17 cellular contexts compared by ENCODE assay signal in the genomic region with DNA sequence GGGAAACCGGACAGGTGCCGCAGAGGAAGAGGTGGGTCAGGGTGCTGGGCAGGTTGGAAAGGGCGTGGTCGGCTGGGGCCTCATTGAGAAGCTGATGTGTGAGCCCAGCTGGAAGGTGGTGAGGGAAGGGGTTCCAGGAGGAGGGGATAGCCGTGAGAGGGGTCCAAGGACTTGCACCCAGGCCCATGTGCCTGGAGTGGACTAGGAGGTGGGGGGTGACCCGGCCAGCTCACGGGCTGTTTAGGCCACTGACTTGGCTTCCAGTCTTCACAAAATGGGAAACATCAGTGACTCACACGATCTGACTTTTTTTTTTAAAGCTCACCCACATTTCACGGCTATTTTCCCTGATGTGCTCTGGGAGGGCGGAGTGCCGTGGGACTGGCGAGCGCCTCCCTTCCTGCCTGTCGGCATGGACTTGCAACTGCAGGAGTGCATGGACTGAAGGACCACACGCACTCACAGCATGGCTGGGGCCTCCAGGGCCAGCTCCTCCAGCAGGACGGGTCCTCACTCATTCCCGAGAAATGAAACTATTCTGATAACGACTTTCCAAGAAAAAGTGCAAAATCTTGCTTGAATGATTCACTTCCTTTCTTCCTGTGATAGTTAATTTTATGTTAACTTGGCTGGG. TPM values are rescaled to one million over a fixed set of nuclear protein-coding genes. Genes with fewer than 3 reads are reported as not detected.
DNase-seq lines count a peak whose midpoint lies in the region; ATAC-seq and TF ChIP-seq lines count a peak whose summit lies in the region.
"Had no signal": no experiment of that assay in that cellular context is flagged by ENCODE, and none has a peak within 500 bp of the region (broad histone marks: within the 10 kb centered on the region; RNA-seq: fewer than 3 reads in every experiment).

No MANE protein-coding gene starts in this region.

- H3K36me3 Mint-ChIP-seq in endodermal cell (ENCODE audit: low read depth), result no peaks in the 10 kb centered on the region
- H3K36me3 Mint-ChIP-seq in activated CD8-positive, alpha-beta memory T cell treated with anti-CD3 and anti-CD28 coated beads, Interleukin-2, amount 10 ng/mL, durations not matched to agents 7 days and 5 days, result no peaks in the 10 kb centered on the region
- H3K36me3 Mint-ChIP-seq: brain had no signal

- H3K27ac ChIP-seq in endodermal cell (ENCODE audit: low read depth, low read length) (no peak overlapping the region), aorta (ENCODE audit: low read depth in 1 of 2, low read length in 2 of 2) (no peak overlapping the region), colonic mucosa (no peak overlapping the region)

- H3K4me3 ChIP-seq in endodermal cell (ENCODE audit: low read length) (no peak overlapping the region), aorta (ENCODE audit: low read length in 2 of 2) (no peak overlapping the region), colonic mucosa (no peak overlapping the region)

- H3K9me3 Mint-ChIP-seq in endodermal cell, result no peaks in the 10 kb centered on the region
- H3K9me3 Mint-ChIP-seq in activated CD8-positive, alpha-beta memory T cell treated with anti-CD3 and anti-CD28 coated beads, Interleukin-2, amount 10 ng/mL, durations not matched to agents 7 days and 5 days (ENCODE audit: low read depth), result peaks cover 6% of the 10 kb centered on the region

- WGBS in endodermal cell (ENCODE audit: insufficient coverage in 1 of 2, insufficient read length in 1 of 2), 2 experiments, result 82 to 85% methylated on average over 9 to 18 of the region's 18 CpGs
- WGBS in aorta, 2 donors, result 47 to 60% methylated on average over 18 of the region's 18 CpGs

- intact Hi-C loops in aorta (cut with DNase I) (no loop called here), colonic mucosa (cut with DNase I) (no loop called here)

- H3K4me1 ChIP-seq in endodermal cell (ENCODE audit: control insufficient read depth, insufficient read depth, low read length), result peaks cover 3% of the 10 kb centered on the region
- H3K4me1 ChIP-seq in aorta (ENCODE audit: control insufficient read depth in 1 of 2, insufficient read depth in 2 of 2, low read length in 2 of 2), result no peaks in the 10 kb centered on the region
- H3K4me1 ChIP-seq in colonic mucosa, result no peaks in the 10 kb centered on the region

- peaks cover 29% of the 10 kb centered on the region for H3K4me1 Mint-ChIP-seq in endodermal cell
- H3K4me1 Mint-ChIP-seq in activated CD8-positive, alpha-beta memory T cell treated with anti-CD3 and anti-CD28 coated beads, Interleukin-2, amount 10 ng/mL, durations not matched to agents 7 days and 5 days, result no peaks in the 10 kb centered on the region

- H3K4me3 Mint-ChIP-seq in endodermal cell, result no peak overlapping the region
- H3K4me3 Mint-ChIP-seq in activated CD8-positive, alpha-beta memory T cell treated with anti-CD3 and anti-CD28 coated beads, Interleukin-2, amount 10 ng/mL, durations not matched to agents 7 days and 5 days, result no peak overlapping the region
- H3K4me3 Mint-ChIP-seq: brain; effector memory CD8-positive, alpha-beta T cell had no signal

- no peaks in the 10 kb centered on the region for H3K9me3 ChIP-seq in endodermal cell (ENCODE audit: control insufficient read depth, low read length)
- no peaks in the 10 kb centered on the region for H3K9me3 ChIP-seq in aorta (ENCODE audit: control insufficient read depth, low read length)
- no peaks in the 10 kb centered on the region for H3K9me3 ChIP-seq in colonic mucosa

- no peak overlapping the region for H3K9ac ChIP-seq in endodermal cell (ENCODE audit: extremely low read depth, low read length, poor library complexity, severe bottlenecking)
- no peak overlapping the region for H3K9ac ChIP-seq in colonic mucosa (ENCODE audit: low read depth in 2 of 2, low read length in 2 of 2)

- H3K27me3 ChIP-seq in endodermal cell (ENCODE audit: control insufficient read depth, insufficient read depth, low read length, poor library complexity, severe bottlenecking) (no peaks in the 10 kb centered on the region), aorta (ENCODE audit: control insufficient read depth in 1 of 2, insufficient read depth in 2 of 2, low read length in 1 of 2) (no peaks in the 10 kb centered on the region), colonic mucosa (no peaks in the 10 kb centered on the region)

- TF ChIP-seq CTCF in endodermal cell (conservative IDR thresholded peaks at IDR 0.05) (peak; percentile 36), colonic mucosa (IDR thresholded peaks at IDR 0.05) (no peak)

- no peak overlapping the region for H3K27ac Mint-ChIP-seq in endodermal cell
- no peak overlapping the region for H3K27ac Mint-ChIP-seq in activated CD8-positive, alpha-beta memory T cell treated with anti-CD3 and anti-CD28 coated beads, Interleukin-2, amount 10 ng/mL, durations not matched to agents 7 days and 5 days
- H3K27ac Mint-ChIP-seq: brain; effector memory CD8-positive, alpha-beta T cell had no signal

- H3K36me3 ChIP-seq in endodermal cell (ENCODE audit: control insufficient read depth, insufficient read depth, low read length), result no peaks in the 10 kb centered on the region
- H3K36me3 ChIP-seq in aorta (ENCODE audit: control insufficient read depth in 1 of 2, insufficient read depth in 2 of 2, low read length in 1 of 2), result no peaks in the 10 kb centered on the region
- H3K36me3 ChIP-seq in colonic mucosa, result no peaks in the 10 kb centered on the region

- DNase-seq in NCI-H82 (lab: John Stamatoyannopoulos, UW), result peak; percentile 18
- DNase-seq in NCI-H82 treated with DMSO at 0.1 percent for 48 hours (lab: John Stamatoyannopoulos, UW; ENCODE audit: unreplicated experiment), result no peak
- DNase-seq in endodermal cell, result no peak
- DNase-seq in left lobe of liver (ENCODE audit: low spot score), result no peak
- peak; percentile 76 to 77 for DNase-seq in aorta
- no peak for DNase-seq in activated CD8-positive, alpha-beta memory T cell treated with anti-CD3 and anti-CD28 coated beads, Interleukin-2, amount 10 ng/mL, durations not matched to agents 7 days and 5 days
- no peak for DNase-seq in colonic mucosa
- DNase-seq: 8988T; effector memory CD8-positive, alpha-beta T cell; KG1; NCI-H1436 had no signal

- no peaks in the 10 kb centered on the region for H3K27me3 Mint-ChIP-seq in endodermal cell (ENCODE audit: insufficient read depth)
- no peaks in the 10 kb centered on the region for H3K27me3 Mint-ChIP-seq in activated CD8-positive, alpha-beta memory T cell treated with anti-CD3 and anti-CD28 coated beads, Interleukin-2, amount 10 ng/mL, durations not matched to agents 7 days and 5 days
- H3K27me3 Mint-ChIP-seq: brain had no signal

- CTCF ChIA-PET in activated CD8-positive, alpha-beta memory T cell treated with anti-CD3 and anti-CD28 coated beads, Interleukin-2, amount 10 ng/mL, durations not matched to agents 7 days and 5 days (lab: Charles Lee), result no interaction called here

- peak; percentile 48 for ATAC-seq in left lobe of liver
- ATAC-seq in aorta (ENCODE audit: low FRiP score), result peak; percentile 85
- ATAC-seq in activated CD8-positive, alpha-beta memory T cell treated with anti-CD3 and anti-CD28 coated beads, Interleukin-2, amount 10 ng/mL, durations not matched to agents 7 days and 5 days, result no peak
- no peak for ATAC-seq in HG03565 (IDR thresholded peaks at IDR 0.05; ENCODE audit: unreplicated experiment)
- ATAC-seq: effector memory CD8-positive, alpha-beta T cell; HCT116 had no signal

RNA-seq across cellular contexts. Expression of gene PDE10A, which starts 13.5 kb away (rescaled TPM):
- 10 to 100 TPM; 22.8 to 27.8 TPM for total RNA-seq in endodermal cell
- 13.8 TPM for polyA plus RNA-seq in endodermal cell (2013, experiment 1 of 2)
- 12.8 TPM for polyA plus RNA-seq in endodermal cell (2013, experiment 2 of 2)
- 0.45 TPM for total RNA-seq in left lobe of liver
- total RNA-seq in aorta, result 10 to 100 TPM in 1 of 2 donors, 1 to 10 TPM in 1; 8.7 to 17.1 TPM
- 1 to 10 TPM in 1 of 2 donors, under 1 TPM in 1; 0.75 to 3.8 TPM for polyA plus RNA-seq in aorta
- total RNA-seq in activated CD8-positive, alpha-beta memory T cell treated with anti-CD3 and anti-CD28 coated beads, Interleukin-2, amount 10 ng/mL, durations not matched to agents 7 days and 5 days, result not detected
- 1 to 10 TPM in 1 of 2 donors, under 1 TPM in 1; 0.37 to 3.4 TPM for total RNA-seq in colonic mucosa
- total RNA-seq: activated CD8-positive, alpha-beta memory T cell treated with anti-CD3 and anti-CD28 coated beads for 36 hours; OCI-LY7 had no signal
- polyA plus RNA-seq: keratinocyte had no signal

Comparison
In these comparisons a context has a peak if more than half of its experiments do, and no peak if none do; other contexts are left out.
1. DNase-seq: peak in NCI-H82 (single experiment) and aorta (2 of 2); none in NCI-H82 treated with DMSO at 0.1 percent for 48 hours (single experiment), endodermal cell (single experiment), left lobe of liver (single experiment), activated CD8-positive, alpha-beta memory T cell treated with anti-CD3 and anti-CD28 coated beads, Interleukin-2, amount 10 ng/mL, durations not matched to agents 7 days and 5 days (single experiment) and colonic mucosa (single experiment).
2. ATAC-seq: peak in left lobe of liver (single experiment) and aorta (single experiment); none in activated CD8-positive, alpha-beta memory T cell treated with anti-CD3 and anti-CD28 coated beads, Interleukin-2, amount 10 ng/mL, durations not matched to agents 7 days and 5 days (single experiment) and HG03565 (single experiment).